ENCODE assay signal across 1 cellular context in genomic region chr12:56164345-56164729, GRCh38.
TF ChIP-seq lines count a peak whose summit lies in the region.

No MANE protein-coding gene starts in this region.

TF ChIP-seq in SK-N-SH treated with all-trans-retinoic acid at 6 μM for 48 hours, 23 proteins besides CTCF, POLR2A, EP300 and RAD21 (continued from another document):
- TF ChIP-seq CREB5 (CRISPR knock-in tag; IDR thresholded peaks at IDR 0.05; ENCODE audit: low read depth) (no peak), ESRRG (CRISPR knock-in tag; IDR thresholded peaks at IDR 0.05) (no peak), ZNF70 (CRISPR knock-in tag; IDR thresholded peaks at IDR 0.05) (no peak), ZFP30 (CRISPR knock-in tag; IDR thresholded peaks at IDR 0.05) (no peak), PATZ1 (CRISPR knock-in tag; IDR thresholded peaks at IDR 0.05; ENCODE audit: borderline replicate concordance) (no peak), TSHZ2 (CRISPR knock-in tag; IDR thresholded peaks at IDR 0.05) (no peak), CSDC2 (CRISPR knock-in tag; IDR thresholded peaks at IDR 0.05) (no peak), OSR1 (CRISPR knock-in tag; IDR thresholded peaks at IDR 0.05) (no peak), BACH2 (CRISPR knock-in tag; IDR thresholded peaks at IDR 0.05; ENCODE audit: borderline replicate concordance) (no peak), ZFP3 (CRISPR knock-in tag; IDR thresholded peaks at IDR 0.05) (no peak), SNAI2 (CRISPR knock-in tag; IDR thresholded peaks at IDR 0.05) (no peak), ZNF565 (CRISPR knock-in tag; conservative IDR thresholded peaks at IDR 0.05; ENCODE audit: low read depth) (no peak)
TF ChIP-seq in SK-N-SH treated with all-trans-retinoic acid at 6 μM for 48 hours: peak in this region for 0.
